Comparison of ENCODE assay signal across 8 cellular contexts in genomic region chr1:231357831-231358354, GRCh38. TPM values are rescaled to one million over a fixed set of nuclear protein-coding genes. Genes with fewer than 3 reads are reported as not detected.
DNase-seq lines count a peak whose midpoint lies in the region; ATAC-seq, FAIRE-seq and TF ChIP-seq lines count a peak whose summit lies in the region.

No MANE protein-coding gene starts in this region.

- peak; percentile 88 for FAIRE-seq in endometrium (lab: Jason Lieb, UNC)

- no peaks in the 10 kb centered on the region for H3K27me3 ChIP-seq in CD8-positive, alpha-beta memory T cell (ENCODE audit: insufficient read depth, low read length, poor library complexity, severe bottlenecking)
- H3K27me3 ChIP-seq in vagina, result no peaks in the 10 kb centered on the region

- H3K9me3 Mint-ChIP-seq in CD8-positive, alpha-beta memory T cell, result no peaks in the 10 kb centered on the region

- ATAC-seq in GM18861 (IDR thresholded peaks at IDR 0.05; ENCODE audit: unreplicated experiment) (peak; percentile 80), HG03039 (IDR thresholded peaks at IDR 0.05; ENCODE audit: unreplicated experiment) (peak; percentile 67), T-helper 17 cell (peak; percentile 88)

- no peak for TF ChIP-seq POLR2A in vagina (IDR thresholded peaks at IDR 0.05)

- no peaks in the 10 kb centered on the region for H3K27me3 Mint-ChIP-seq in CD8-positive, alpha-beta memory T cell
- no peaks in the 10 kb centered on the region for H3K27me3 Mint-ChIP-seq in T-helper 17 cell

- H3K36me3 Mint-ChIP-seq in CD8-positive, alpha-beta memory T cell, result peaks cover 0 to 21% (median 9%) of the 10 kb centered on the region in 3 donors
- peaks cover under 1% of the 10 kb centered on the region for H3K36me3 Mint-ChIP-seq in T-helper 17 cell (ENCODE audit: low read depth)

- no peaks in the 10 kb centered on the region for H3K9me3 ChIP-seq in CD8-positive, alpha-beta memory T cell (ENCODE audit: low read length)
- H3K9me3 ChIP-seq in T-helper 17 cell (ENCODE audit: control insufficient read depth, low read length, poor library complexity, severe bottlenecking), result no peaks in the 10 kb centered on the region
- H3K9me3 ChIP-seq in vagina, result no peaks in the 10 kb centered on the region

- H3K36me3 ChIP-seq in CD8-positive, alpha-beta memory T cell (ENCODE audit: insufficient read depth, low read length), result peaks cover 5% of the 10 kb centered on the region
- H3K36me3 ChIP-seq in vagina, result peaks cover 0 to 6% of the 10 kb centered on the region in 2 donors

- DNase-seq in CD8-positive, alpha-beta memory T cell, result peak in 3 of 5 donors; percentile 47 to 58 (median 47)
- peak; percentile 48 for DNase-seq in NCI-H2029 (lab: John Stamatoyannopoulos, UW)
- DNase-seq in T-helper 17 cell, result no peak
- peak; percentile 73 for DNase-seq in midbrain (lab: John Stamatoyannopoulos, UW)
- no peak for DNase-seq in vagina (ENCODE audit: extremely low spot score in 2 of 2)

- H3K27ac Mint-ChIP-seq in CD8-positive, alpha-beta memory T cell, result peak overlapping the region in 6 of 8 donors; percentile 8 to 70 (median 25)
- peak overlapping the region; percentile 6 for H3K27ac Mint-ChIP-seq in T-helper 17 cell

- no peak overlapping the region for H3K27ac ChIP-seq in CD8-positive, alpha-beta memory T cell (ENCODE audit: low read depth, low read length)
- no peak overlapping the region for H3K27ac ChIP-seq in vagina

- H3K4me1 Mint-ChIP-seq in CD8-positive, alpha-beta memory T cell, result peaks cover 8 to 18% (median 10%) of the 10 kb centered on the region in 3 donors
- H3K4me1 Mint-ChIP-seq in T-helper 17 cell, result peaks cover 18% of the 10 kb centered on the region

- no peak overlapping the region for H3K4me3 ChIP-seq in CD8-positive, alpha-beta memory T cell (ENCODE audit: low read length)
- H3K4me3 ChIP-seq in vagina, result no peak overlapping the region

- H3K4me3 Mint-ChIP-seq in CD8-positive, alpha-beta memory T cell, result no peak overlapping the region
- H3K4me3 Mint-ChIP-seq in T-helper 17 cell, result no peak overlapping the region

- POLR2A ChIA-PET in CD8-positive, alpha-beta memory T cell (lab: Charles Lee), result no interaction called here

- intact Hi-C loops in vagina (cut with DNase I), result loop anchor here (5.0 to 10.0 kb wide), 2 partner anchors 67 to 229 kb away; partner anchors contain the start of gene EGLN1

- peak; percentile 72 to 82 (median 81) for TF ChIP-seq CTCF in vagina (IDR thresholded peaks at IDR 0.05)

- CTCF ChIA-PET in CD8-positive, alpha-beta memory T cell (lab: Charles Lee), result interaction anchor here (0.6 to 2.1 kb wide), 14 partner anchors 9 to 248 kb away, joined by 3 to 14 read pairs (median 5); partner anchors contain the start of genes EXOC8 and SPRTN

- no peaks in the 10 kb centered on the region for H3K4me1 ChIP-seq in CD8-positive, alpha-beta memory T cell (ENCODE audit: insufficient read depth, low read length)
- peaks cover 5% of the 10 kb centered on the region for H3K4me1 ChIP-seq in vagina

RNA-seq across cellular contexts. Expression of gene SPRTN, which starts 19.8 kb away (rescaled TPM):
- 10 to 100 TPM; 10.7 to 12.7 TPM for total RNA-seq in CD8-positive, alpha-beta memory T cell
- 16.6 TPM for polyA plus RNA-seq in CD8-positive, alpha-beta memory T cell
- total RNA-seq in T-helper 17 cell (10 to 100 TPM; 23.3 to 31.3 TPM), vagina (22.6 TPM)

RNA-seq across cellular contexts. Expression of gene EXOC8, which starts 20.2 kb away (rescaled TPM):
- total RNA-seq in CD8-positive, alpha-beta memory T cell, result 10 to 100 TPM; 16.8 to 16.9 TPM
- polyA plus RNA-seq in CD8-positive, alpha-beta memory T cell, result 3.0 TPM
- total RNA-seq in T-helper 17 cell (10 to 100 TPM; 29.8 to 35.9 TPM), vagina (11.5 TPM)

Comparison
In these comparisons a context has a peak if more than half of its experiments do, and no peak if none do; other contexts are left out.
1. DNase-seq: peak in CD8-positive, alpha-beta memory T cell (3 of 5), NCI-H2029 (single experiment) and midbrain (single experiment); none in T-helper 17 cell (0 of 3) and vagina (0 of 2).
2. Peak in every context shown above with its lines, with median percentiles within 50 percentile points of each other: ATAC-seq.